8 cellular contexts compared by ENCODE assay signal in genomic region chr17:2402517-2402916, GRCh38. TPM values are rescaled to one million over a fixed set of nuclear protein-coding genes. Genes with fewer than 3 reads are reported as not detected.
DNase-seq lines count a peak whose midpoint lies in the region; ATAC-seq, FAIRE-seq and TF ChIP-seq lines count a peak whose summit lies in the region.

No MANE protein-coding gene starts in this region.

- peaks cover 8% of the 10 kb centered on the region for H3K79me1 ChIP-seq in H1 (ENCODE audit: low read depth, low read length)

- H3K9me3 Mint-ChIP-seq in CD4-positive, alpha-beta T cell = no peaks in the 10 kb centered on the region

- H3F3A ChIP-seq in OCI-LY1 (ENCODE audit: insufficient read depth, low read length) = no peaks in the 10 kb centered on the region; the same call in 1 of the 2 replicates

- ATAC-seq in CD4-positive, alpha-beta T cell (ENCODE audit: poor library complexity) = no peak

- H2BK20ac ChIP-seq in H1 (ENCODE audit: low read length) = no peak overlapping the region

- H4K91ac ChIP-seq in H1 (replicated peaks; ENCODE audit: insufficient read length, low read length) = no peak overlapping the region

- H3K4ac ChIP-seq in H1 (replicated peaks; ENCODE audit: insufficient read length, low read depth, low read length) = no peak overlapping the region

- H3K36me3 ChIP-seq in OCI-LY1 (ENCODE audit: insufficient read depth, low read length) (no peaks in the 10 kb centered on the region), H1 (ENCODE audit: control insufficient read depth in 2 of 4, insufficient read depth in 4 of 4, low read length in 3 of 4) (no peaks in the 10 kb centered on the region), neuron (ENCODE audit: insufficient read depth, low read length) (peaks cover 4% of the 10 kb centered on the region)

- peaks cover 18% of the 10 kb centered on the region for H3K23me2 ChIP-seq in H1 (ENCODE audit: low read depth, low read length)

- peak overlapping the region; percentile 60; the same call in 1 of the 2 replicates for H2BK12ac ChIP-seq in H1 (ENCODE audit: low read depth, low read length)

- H3K4me1 ChIP-seq in OCI-LY1 (ENCODE audit: insufficient read depth, low read length, severe bottlenecking) = peaks cover 21% of the 10 kb centered on the region
- H3K4me1 ChIP-seq in H1 (replicated peaks in 1 of 4; ENCODE audit: control insufficient read depth in 3 of 4, insufficient read depth in 4 of 4, low read length in 3 of 4) = peaks cover under 1 to 16% (median 10%) of the 10 kb centered on the region in 4 experiments
- peaks cover 36% of the 10 kb centered on the region for H3K4me1 ChIP-seq in neuron (ENCODE audit: insufficient read depth, low read length)

- no peak for TF ChIP-seq POLR2A in H1 (IDR thresholded peaks at IDR 0.05; ENCODE audit: control extremely low read depth in 1 of 2, low read depth in 2 of 2, low read length in 2 of 2)

- H3K14ac ChIP-seq in H1 (ENCODE audit: insufficient read length) = no peak overlapping the region

- H2AFZ ChIP-seq in OCI-LY1 (ENCODE audit: low read length) = no peak overlapping the region; the same call in 1 of the 2 replicates
- H2AFZ ChIP-seq in H1 (ENCODE audit: low read length) = no peak overlapping the region
- H2AFZ ChIP-seq in neuron (ENCODE audit: low read depth, low read length) = no peak overlapping the region

- no peak overlapping the region for H3K56ac ChIP-seq in H1 (replicated peaks; ENCODE audit: insufficient read length, low read depth, low read length)

- no peaks in the 10 kb centered on the region for H3K9me2 ChIP-seq in OCI-LY1 (ENCODE audit: low read depth, low read length)

- CTCF ChIA-PET in CD4-positive, alpha-beta T cell (lab: Charles Lee) = interaction anchor here (1.4 to 7.8 kb wide), 4 partner anchors 10 to 348 kb away, joined by 3 to 52 read pairs (median 8); partner anchors contain the start of gene HIC1
- CTCF ChIA-PET in H1 (lab: Charles Lee; ENCODE audit: partially characterized antibody) = interaction anchor here (1.2 to 8.8 kb wide), 8 partner anchors 9 to 303 kb away, joined by 3 to 80 read pairs (median 7); no protein-coding TSS in a partner anchor

- no peak overlapping the region for H2BK15ac ChIP-seq in H1 (ENCODE audit: low read length)

- no peaks in the 10 kb centered on the region for H3K27me3 Mint-ChIP-seq in CD4-positive, alpha-beta T cell

- peak overlapping the region; percentile 84 for H3K4me3 ChIP-seq in OCI-LY1 (ENCODE audit: low read depth, low read length, poor library complexity, severe bottlenecking)
- H3K4me3 ChIP-seq in H1 (ENCODE audit: extremely low read depth in 1 of 4, insufficient read depth in 2 of 4, low read depth in 3 of 4, low read length in 4 of 4) = peak overlapping the region; percentile 68 to 96 (median 78); a peak in 7 of 8 replicates
- peak overlapping the region; percentile 40 for H3K4me3 ChIP-seq in neuron (ENCODE audit: low read length)

- H3K4me3 Mint-ChIP-seq in CD4-positive, alpha-beta T cell = peak overlapping the region; percentile 86

- H3K27me3 ChIP-seq in CD4-positive, alpha-beta T cell (ENCODE audit: control insufficient read depth, insufficient read depth, low read length) = no peaks in the 10 kb centered on the region
- H3K27me3 ChIP-seq in OCI-LY1 (ENCODE audit: insufficient read depth, low read length) (no peaks in the 10 kb centered on the region), H1 (replicated peaks in 1 of 4; ENCODE audit: control insufficient read depth in 3 of 4, extremely low read depth in 1 of 4, insufficient read depth in 3 of 4, low read length in 3 of 4) (peaks cover 0 to 2% (median 0%) of the 10 kb centered on the region in 4 experiments; a peak in 2 of 7 replicates), neuron (ENCODE audit: insufficient read depth, low read length) (no peaks in the 10 kb centered on the region)

- H4K20me1 ChIP-seq in OCI-LY1 (ENCODE audit: insufficient read depth, low read length) (no peaks in the 10 kb centered on the region), H1 (replicated peaks in 1 of 2; ENCODE audit: control insufficient read depth in 1 of 2, insufficient read depth in 2 of 2, low read length in 2 of 2) (peaks cover 0 to 5% of the 10 kb centered on the region in 2 experiments)

- TF ChIP-seq RAD21 in H1 (IDR thresholded peaks at IDR 0.05 in 1 of 2, conservative IDR thresholded peaks at IDR 0.05 in 1 of 2; ENCODE audit: low read depth in 2 of 2, low read length in 2 of 2) = no peak

- H3K79me2 ChIP-seq in OCI-LY1 (ENCODE audit: insufficient read depth, low read length) (no peaks in the 10 kb centered on the region), H1 (ENCODE audit: control insufficient read depth in 1 of 2, insufficient read depth in 2 of 2, low read length in 2 of 2) (peaks cover 0 to 16% of the 10 kb centered on the region in 2 experiments; a peak in 2 of 4 replicates)

- H3K23ac ChIP-seq in H1 (ENCODE audit: insufficient read length) = no peak overlapping the region

- H3K4me2 ChIP-seq in OCI-LY1 (ENCODE audit: low read length) (peak overlapping the region; percentile 96), H1 (ENCODE audit: insufficient read depth in 1 of 2, low read depth in 2 of 2, low read length in 2 of 2) (peak overlapping the region; percentile 92 to 94)

- no peaks in the 10 kb centered on the region for H3K9me3 ChIP-seq in CD4-positive, alpha-beta T cell (ENCODE audit: control insufficient read depth, low read length)
- H3K9me3 ChIP-seq in OCI-LY1 (ENCODE audit: low read length) = no peaks in the 10 kb centered on the region
- no peaks in the 10 kb centered on the region for H3K9me3 ChIP-seq in H1 (ENCODE audit: insufficient read depth in 2 of 2, low read depth in 1 of 2, low read length in 1 of 2)
- no peaks in the 10 kb centered on the region for H3K9me3 ChIP-seq in neuron (ENCODE audit: low read length)

- WGBS in H1 (ENCODE audit: extremely low coverage in 1 of 2, insufficient coverage in 1 of 2, insufficient read length in 1 of 2, insufficient replicate concordance in 2 of 2, low coverage in 1 of 2, low lambda C conversion rate in 2 of 2, missing lambda C conversion rate in 1 of 2), 2 experiments = 33% methylated on average over 15 of the region's 15 CpGs; no CpG with 5 or more reads in 1 of the 2 experiments

- H3K27ac Mint-ChIP-seq in CD4-positive, alpha-beta T cell = peak overlapping the region; percentile 99

- H2AK5ac ChIP-seq in H1 (ENCODE audit: low read depth, low read length) = no peak overlapping the region

- DNase-seq in CD4-positive, alpha-beta T cell = no peak
- no peak for DNase-seq in H1 (ENCODE audit: low read depth in 1 of 2, low spot score in 2 of 2)
- DNase-seq in DMS114 treated with DMSO at 0.1 percent for 48 hours (lab: John Stamatoyannopoulos, UW; ENCODE audit: unreplicated experiment) = no peak
- DNase-seq in HT-29 (ENCODE audit: low spot score) = no peak
- DNase-seq in NCI-H2081 treated with DMSO at 0.1 percent for 48 hours (lab: John Stamatoyannopoulos, UW) = no peak
- no peak for DNase-seq in activated effector memory CD4-positive, alpha-beta T cell treated with anti-CD3 and anti-CD28 coated beads, Interleukin-2, amount 50 U/mL, for 16 hours

- H3K27ac ChIP-seq in CD4-positive, alpha-beta T cell (ENCODE audit: low read depth, low read length) = no peak overlapping the region
- H3K27ac ChIP-seq in OCI-LY1 (ENCODE audit: low read depth, low read length, poor library complexity, severe bottlenecking) (peak overlapping the region; percentile 73), H1 (ENCODE audit: low read depth, low read length) (no peak overlapping the region)

- TF ChIP-seq EP300 in H1 (IDR thresholded peaks at IDR 0.05; ENCODE audit: borderline replicate concordance in 1 of 2, low read depth in 2 of 2, low read length in 2 of 2) = no peak

- TF ChIP-seq CTCF in CD4-positive, alpha-beta T cell (IDR thresholded peaks at IDR 0.05) = no peak
- TF ChIP-seq CTCF in OCI-LY1 (IDR thresholded peaks at IDR 0.05; ENCODE audit: low read length) = no peak
- TF ChIP-seq CTCF in H1 (IDR thresholded peaks at IDR 0.05; ENCODE audit: control extremely low read depth in 1 of 3, insufficient read depth in 1 of 3, low read depth in 1 of 3, low read length in 3 of 3) = no peak

- peak overlapping the region; percentile 87 for H3K9ac ChIP-seq in OCI-LY1 (ENCODE audit: low read length)
- peak overlapping the region in 3 of 4 experiments; percentile 42 to 68 (median 48); a peak in 4 of 7 replicates for H3K9ac ChIP-seq in H1 (replicated peaks in 1 of 4; ENCODE audit: extremely low read depth in 1 of 4, low read depth in 3 of 4, low read length in 3 of 4)

- intact Hi-C loops in CD4-positive, alpha-beta T cell (cut with DNase I, micrococcal nuclease) = loop anchor here (2.0 to 5.0 kb wide), 3 partner anchors 14 to 360 kb away; partner anchors contain the start of gene OVCA2 (in 1 of the 2)

- no peak for FAIRE-seq in H1 (lab: Jason Lieb, UNC)

- H4K5ac ChIP-seq in H1 (ENCODE audit: insufficient read length, low read depth, low read length) = no peak overlapping the region

- POLR2A ChIA-PET in CD4-positive, alpha-beta T cell (lab: Charles Lee) = interaction anchor here (1.7 to 6.5 kb wide), 5 partner anchors 11 to 109 kb away, joined by 6 to 132 read pairs (median 66); partner anchors contain the start of genes METTL16, SGSM2 and TSR1
- POLR2A ChIA-PET in H1 (lab: Charles Lee; ENCODE audit: partially characterized antibody) = interaction anchor here (1.9 to 8.8 kb wide), 2 partner anchors 13 to 16 kb away, joined by 7 to 193 read pairs; no protein-coding TSS in a partner anchor

- peak overlapping the region; percentile 9; the same call in 1 of the 2 replicates for H4K8ac ChIP-seq in H1 (ENCODE audit: extremely low read depth, insufficient read depth, low read length)

- H3K36me3 Mint-ChIP-seq in CD4-positive, alpha-beta T cell (ENCODE audit: low read depth) = peaks cover 28% of the 10 kb centered on the region

- H3K18ac ChIP-seq in H1 (ENCODE audit: extremely low read depth, low read length) = no peak overlapping the region; the same call in 1 of the 2 replicates

- peaks cover 41% of the 10 kb centered on the region for H3K4me1 Mint-ChIP-seq in CD4-positive, alpha-beta T cell (ENCODE audit: low read depth)

- no peak overlapping the region for H2BK120ac ChIP-seq in H1 (replicated peaks; ENCODE audit: low read depth, low read length)

- no peak overlapping the region for H2BK5ac ChIP-seq in H1 (ENCODE audit: low read depth, low read length)

TF ChIP-seq in H1, 55 proteins besides CTCF, POLR2A, EP300 and RAD21 (continues in another document):
- TF ChIP-seq TCF12 (IDR thresholded peaks at IDR 0.05; ENCODE audit: low read depth, low read length) (no peak), SIRT6 (IDR thresholded peaks at IDR 0.05; ENCODE audit: low read length) (no peak)

RNA-seq across cellular contexts. Expression of gene MNT, which starts 1.7 kb away (rescaled TPM):
- total RNA-seq in CD4-positive, alpha-beta T cell = 100 to 1,000 TPM; 111 to 118 TPM
- 16.3 and 17.3 TPM in 2 replicates for total RNA-seq in H1 (2021; fragmentation: NEBNext Ultra II Directional; extraction: Animal tissue kit (Norgen Biotek cat#: 25700))
- 5.0 and 9.0 TPM in 2 replicates for polyA plus RNA-seq in H1 (2011; rRNA removed)
- polyA plus RNA-seq in H1 (2011; cell fraction: cytosol; rRNA removed) = 6.1 TPM
- polyA plus RNA-seq in H1 (2011; cell fraction: nucleus; rRNA removed) = 12.8 TPM
- 10.9 to 15.7 TPM (median 13.9 TPM) in 4 replicates for polyA plus RNA-seq in H1 (2012, experiment 1 of 2)
- polyA plus RNA-seq in H1 (2012, experiment 2 of 2) = 7.1 TPM
- polyA plus RNA-seq in H1 (2013, experiment 1 of 2) = 12.5 TPM
- polyA plus RNA-seq in H1 (2013, experiment 2 of 2) = 10.8 TPM
- polyA minus RNA-seq in H1 (2011; rRNA and poly(A)+ RNA removed) = 3.2 and 4.2 TPM in 2 replicates
- polyA minus RNA-seq in H1 (2011; cell fraction: cytosol; rRNA and poly(A)+ RNA removed) = 8.7 TPM
- polyA minus RNA-seq in H1 (2011; cell fraction: nucleus; rRNA and poly(A)+ RNA removed) = 6.2 TPM
- total RNA-seq in HT-29 (2014; rRNA removed; shearing (Covaris generic)) = 32.9 and 49.6 TPM in 2 replicates
